1 cellular context compared by ENCODE assay signal in genomic region chr5:149238540-149238939, GRCh38.
TF ChIP-seq lines count a peak whose summit lies in the region.

No MANE protein-coding gene starts in this region.

TF ChIP-seq in HCT116, 20 proteins besides CTCF, POLR2A, EP300 and RAD21 (continued from another document):
- no peak for TF ChIP-seq ZBTB33 (IDR thresholded peaks at IDR 0.05; ENCODE audit: extremely low read depth, insufficient replicate concordance, low read length)
